Comparison of ENCODE assay signal across 20 cellular contexts in the genomic region with DNA sequence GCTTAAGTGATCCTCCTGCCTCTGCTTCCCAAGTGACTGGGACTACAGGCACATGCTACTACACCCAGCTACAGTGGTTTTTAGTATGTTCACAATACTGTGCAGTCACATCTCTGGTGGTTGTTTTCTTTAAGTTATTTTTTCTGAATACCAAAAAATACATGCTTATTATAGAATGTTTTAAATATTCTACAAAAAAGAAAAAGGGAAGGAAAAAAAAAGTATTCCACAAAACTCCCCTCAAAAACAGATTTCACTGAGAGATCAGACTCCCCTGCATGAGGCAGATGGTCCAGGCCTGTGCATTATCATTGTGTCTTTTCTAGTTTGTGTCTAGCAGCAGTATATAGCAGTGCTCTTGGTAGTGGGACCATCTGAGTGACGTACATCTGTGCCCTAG. TPM values are rescaled to one million over a fixed set of nuclear protein-coding genes. Genes with fewer than 3 reads are reported as not detected.
DNase-seq lines count a peak whose midpoint lies in the region; ATAC-seq and TF ChIP-seq lines count a peak whose summit lies in the region.
"Had no signal": no experiment of that assay in that cellular context is flagged by ENCODE, and none has a peak within 500 bp of the region (broad histone marks: within the 10 kb centered on the region; RNA-seq: fewer than 3 reads in every experiment).

No MANE protein-coding gene starts in this region.

- TF ChIP-seq CTCF in IMR-90 (conservative IDR thresholded peaks at IDR 0.05; ENCODE audit: low read depth, low read length) (no peak), coronary artery (IDR thresholded peaks at IDR 0.05) (no peak), sigmoid colon (IDR thresholded peaks at IDR 0.05) (no peak)

- POLR2A ChIA-PET in IMR-90 (lab: Charles Lee; ENCODE audit: unreplicated experiment) = no interaction called here

- no peak overlapping the region for H4K5ac ChIP-seq in IMR-90 (ENCODE audit: low read depth, low read length)

- no peak overlapping the region for H2BK5ac ChIP-seq in IMR-90 (ENCODE audit: low read depth, low read length, poor library complexity, severe bottlenecking)

- no peak overlapping the region for H2BK120ac ChIP-seq in IMR-90 (ENCODE audit: low read depth, low read length)

- CTCF ChIA-PET in IMR-90 (lab: Yijun Ruan, JAX) = interaction anchor here (0.7 kb wide), 1 partner anchor 8 kb away, joined by 8 read pairs; no protein-coding TSS in a partner anchor

- no peak overlapping the region for H4K91ac ChIP-seq in IMR-90 (ENCODE audit: insufficient read depth, low read depth, low read length)

- no peaks in the 10 kb centered on the region for H3K27me3 Mint-ChIP-seq in activated naive CD8-positive, alpha-beta T cell
- no peaks in the 10 kb centered on the region for H3K27me3 Mint-ChIP-seq in activated naive CD8-positive, alpha-beta T cell treated with anti-CD3 and anti-CD28 coated beads for 36 hours
- H3K27me3 Mint-ChIP-seq: B cell, IgD-negative memory B cell had no signal

- H3K9me3 ChIP-seq in IMR-90 (ENCODE audit: control insufficient read depth, insufficient read depth, low read length) (no peaks in the 10 kb centered on the region), sigmoid colon (no peaks in the 10 kb centered on the region)
- H3K9me3 ChIP-seq: A549 had no signal

- BruUV-seq in IMR-90 (replicated peaks; lab: Mats Ljungman, UMichigan) = no TSS peak

- H2AK5ac ChIP-seq in IMR-90 (ENCODE audit: low read depth, low read length) = no peak overlapping the region

- no peak overlapping the region for H3K4me2 ChIP-seq in IMR-90 (ENCODE audit: low read depth, low read length)
- H3K4me2 ChIP-seq: A549 had no signal

- peaks cover 39% of the 10 kb centered on the region for H3K4me1 Mint-ChIP-seq in activated naive CD8-positive, alpha-beta T cell (ENCODE audit: low read depth)
- H3K4me1 Mint-ChIP-seq in activated naive CD8-positive, alpha-beta T cell treated with anti-CD3 and anti-CD28 coated beads for 36 hours = peaks cover 32% of the 10 kb centered on the region

- 100% methylated on average over 1 of the region's 1 CpG; no CpG with 5 or more reads in 1 of the 2 experiments for WGBS in IMR-90 (ENCODE audit: extremely low coverage in 2 of 2, insufficient read length in 1 of 2), 2 experiments
- WGBS in sigmoid colon, 2 donors = 95 to 96% methylated on average over 1 of the region's 1 CpG

- 0 out of 2 replicates have a peak overlapping the region, but pooled peaks have one; percentile 35 for H3K23ac ChIP-seq in IMR-90 (ENCODE audit: low read depth, low read length)

- no peak overlapping the region for H3K14ac ChIP-seq in IMR-90 (replicated peaks; ENCODE audit: low read depth, low read length)

- no peak for TF ChIP-seq EP300 in sigmoid colon (IDR thresholded peaks at IDR 0.05)

- peaks cover 15 to 52% of the 10 kb centered on the region in 2 experiments for H3K79me1 ChIP-seq in IMR-90 (ENCODE audit: low read depth in 1 of 2, low read length in 2 of 2)

- H2AFZ ChIP-seq in IMR-90 (replicated peaks; ENCODE audit: low read length, poor library complexity) = no peak overlapping the region

- dilution Hi-C loops in IMR-90 (cut with HindIII; ENCODE audit: low sequenced_read_pairs, unreplicated experiment) = no loop called here

- no peak for DNase-seq in activated naive CD8-positive, alpha-beta T cell treated with anti-CD3 and anti-CD28 coated beads for 36 hours
- no peak for DNase-seq in IMR-90
- DNase-seq in coronary artery (ENCODE audit: low spot score) = peak; percentile 8
- DNase-seq in HUDEP-2 (lab: John Stamatoyannopoulos, UW; ENCODE audit: unreplicated experiment in 76 of 76) = no peak
- no peak for DNase-seq in sigmoid colon
- DNase-seq: DND-41, H7, Karpas-422, MV-4-11, NCI-H1105 treated with DMSO at 0.1 percent for 48 hours, NCI-H2029 treated with DMSO at 0.1 percent for 48 hours, NCI-H446 treated with DMSO at 0.1 percent for 48 hours, NCI-H526 treated with DMSO at 0.1 percent for 48 hours, Right ventricle myocardium superior had no signal

- H3K9me1 ChIP-seq in IMR-90 (ENCODE audit: insufficient read depth, low read length) = peaks cover 24% of the 10 kb centered on the region

- no peak overlapping the region for H3K18ac ChIP-seq in IMR-90 (ENCODE audit: low read depth, low read length)

- H3K9me3 Mint-ChIP-seq in activated naive CD8-positive, alpha-beta T cell (ENCODE audit: low read depth) = no peaks in the 10 kb centered on the region
- no peaks in the 10 kb centered on the region for H3K9me3 Mint-ChIP-seq in activated naive CD8-positive, alpha-beta T cell treated with anti-CD3 and anti-CD28 coated beads for 36 hours
- H3K9me3 Mint-ChIP-seq: CD14-positive monocyte, IgD-negative memory B cell had no signal

- no peak overlapping the region for H2AK9ac ChIP-seq in IMR-90 (replicated peaks; ENCODE audit: low read depth, low read length, poor library complexity)

- H2BK15ac ChIP-seq in IMR-90 (ENCODE audit: low read depth, low read length) = no peak overlapping the region

- no peak overlapping the region for H3K9ac ChIP-seq in IMR-90 (ENCODE audit: low read depth, low read length)

- H3K4me1 ChIP-seq in IMR-90 (ENCODE audit: control insufficient read depth, insufficient read depth, low read length) (peaks cover 18% of the 10 kb centered on the region), sigmoid colon (peaks cover 0 to 28% (median 28%) of the 10 kb centered on the region in 4 donors)

- H3K56ac ChIP-seq in IMR-90 (ENCODE audit: extremely low read depth, insufficient read depth, low read length) = no peak overlapping the region

- TF ChIP-seq POLR2A in IMR-90 (IDR thresholded peaks at IDR 0.05; ENCODE audit: low read depth, low read length) (no peak), sigmoid colon (IDR thresholded peaks at IDR 0.05) (no peak)

- peak overlapping the region; percentile 10 for H3K27ac Mint-ChIP-seq in activated naive CD8-positive, alpha-beta T cell
- no peak overlapping the region for H3K27ac Mint-ChIP-seq in activated naive CD8-positive, alpha-beta T cell treated with anti-CD3 and anti-CD28 coated beads for 36 hours
- H3K27ac Mint-ChIP-seq: B cell had no signal

- ATAC-seq in IMR-90 (ENCODE audit: low read depth) (no peak), HG03139 (IDR thresholded peaks at IDR 0.05; ENCODE audit: unreplicated experiment) (no peak)
- ATAC-seq: A549 had no signal

- H4K20me1 ChIP-seq in IMR-90 (ENCODE audit: insufficient read depth, low read length) = no peaks in the 10 kb centered on the region

- H3K4me3 Mint-ChIP-seq in activated naive CD8-positive, alpha-beta T cell = no peak overlapping the region
- no peak overlapping the region for H3K4me3 Mint-ChIP-seq in activated naive CD8-positive, alpha-beta T cell treated with anti-CD3 and anti-CD28 coated beads for 36 hours
- H3K4me3 Mint-ChIP-seq: B cell, CD14-positive monocyte, IgD-negative memory B cell had no signal

- no peak overlapping the region for H3K4me3 ChIP-seq in IMR-90 (ENCODE audit: insufficient read depth, low read depth, low read length)
- no peak overlapping the region for H3K4me3 ChIP-seq in coronary artery
- H3K4me3 ChIP-seq in sigmoid colon = no peak overlapping the region
- H3K4me3 ChIP-seq: A549 had no signal

- no peak overlapping the region for H2BK20ac ChIP-seq in IMR-90 (ENCODE audit: low read depth, low read length)

- H3K27me3 ChIP-seq in IMR-90 (ENCODE audit: control insufficient read depth, insufficient read depth, low read length) (no peaks in the 10 kb centered on the region), sigmoid colon (no peaks in the 10 kb centered on the region)

- H3K36me3 ChIP-seq in IMR-90 (ENCODE audit: control insufficient read depth, insufficient read depth, low read length) (peaks cover 5% of the 10 kb centered on the region), sigmoid colon (peaks cover 0 to 30% (median 7%) of the 10 kb centered on the region in 4 donors)

- in situ Hi-C loops in IMR-90 (cut with MboI; ENCODE audit: low sequenced_read_pairs) = no loop called here

- peaks cover 3% of the 10 kb centered on the region for H3K36me3 Mint-ChIP-seq in activated naive CD8-positive, alpha-beta T cell
- peaks cover 10% of the 10 kb centered on the region for H3K36me3 Mint-ChIP-seq in activated naive CD8-positive, alpha-beta T cell treated with anti-CD3 and anti-CD28 coated beads for 36 hours
- H3K36me3 Mint-ChIP-seq: IgD-negative memory B cell had no signal

- H3K27ac ChIP-seq in IMR-90 (ENCODE audit: insufficient read depth, low read length) = no peak overlapping the region
- no peak overlapping the region for H3K27ac ChIP-seq in coronary artery
- no peak overlapping the region for H3K27ac ChIP-seq in sigmoid colon
- H3K27ac ChIP-seq: A549 had no signal

- H3K4ac ChIP-seq in IMR-90 (ENCODE audit: low read depth, low read length) = no peak overlapping the region

- intact Hi-C loops in IMR-90 (cut with micrococcal nuclease) (no loop called here), sigmoid colon (cut with DNase I) (no loop called here)

- no peak for TF ChIP-seq RAD21 in IMR-90 (IDR thresholded peaks at IDR 0.05; ENCODE audit: low read length)

- H4K8ac ChIP-seq in IMR-90 (ENCODE audit: low read depth in 2 of 2, low read length in 2 of 2) = no peak overlapping the region

TF ChIP-seq in IMR-90, 13 proteins besides CTCF, POLR2A, EP300 and RAD21 (continues in another document):
- TF ChIP-seq MXI1 (IDR thresholded peaks at IDR 0.05; ENCODE audit: borderline replicate concordance, low read depth, low read length) (no peak), CHD1 (IDR thresholded peaks at IDR 0.05; ENCODE audit: low read depth, low read length) (no peak), RFX5 (IDR thresholded peaks at IDR 0.05; ENCODE audit: low read depth, low read length) (no peak), MAZ (IDR thresholded peaks at IDR 0.05; ENCODE audit: borderline replicate concordance, low read depth, low read length) (no peak), BHLHE40 (IDR thresholded peaks at IDR 0.05; ENCODE audit: low read depth, low read length) (no peak), SMC3 (IDR thresholded peaks at IDR 0.05; ENCODE audit: low read depth, low read length) (no peak), FOS (IDR thresholded peaks at IDR 0.05; ENCODE audit: low read depth, low read length) (no peak)
- TF ChIP-seq, protein P1, sequence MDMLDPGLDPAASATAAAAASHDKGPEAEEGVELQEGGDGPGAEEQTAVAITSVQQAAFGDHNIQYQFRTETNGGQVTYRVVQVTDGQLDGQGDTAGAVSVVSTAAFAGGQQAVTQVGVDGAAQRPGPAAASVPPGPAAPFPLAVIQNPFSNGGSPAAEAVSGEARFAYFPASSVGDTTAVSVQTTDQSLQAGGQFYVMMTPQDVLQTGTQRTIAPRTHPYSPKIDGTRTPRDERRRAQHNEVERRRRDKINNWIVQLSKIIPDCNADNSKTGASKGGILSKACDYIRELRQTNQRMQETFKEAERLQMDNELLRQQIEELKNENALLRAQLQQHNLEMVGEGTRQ (IDR thresholded peaks at IDR 0.05; ENCODE audit: low read depth, low read length) = no peak

RNA-seq across cellular contexts. Expression of a gene that starts 36.8 kb away (rescaled TPM):
- 10 to 100 TPM; 75.8 to 77.9 TPM for total RNA-seq in activated naive CD8-positive, alpha-beta T cell treated with anti-CD3 and anti-CD28 coated beads for 36 hours
- 52.8 and 56.5 TPM in 2 replicates for total RNA-seq in IMR-90 (2012; rRNA removed)
- 47.4 and 47.5 TPM in 2 replicates for polyA plus RNA-seq in IMR-90 (2012; rRNA removed)
- polyA plus RNA-seq in IMR-90 (2012; cell fraction: cytosol; rRNA removed) = 34.5 and 44.6 TPM in 2 replicates
- 38.0 and 54.5 TPM in 2 replicates for polyA plus RNA-seq in IMR-90 (2012; cell fraction: nucleus; rRNA removed; ENCODE audit: low replicate concordance)
- total RNA-seq in sigmoid colon = 100 to 1,000 TPM in 2 of 4 donors, 10 to 100 TPM in 2; 65.5 to 102 (median 98.3) TPM
- polyA plus RNA-seq in sigmoid colon = 10 to 100 TPM; 39.0 to 74.4 (median 68.0) TPM
